1 cellular context compared by ENCODE assay signal in the genomic region with DNA sequence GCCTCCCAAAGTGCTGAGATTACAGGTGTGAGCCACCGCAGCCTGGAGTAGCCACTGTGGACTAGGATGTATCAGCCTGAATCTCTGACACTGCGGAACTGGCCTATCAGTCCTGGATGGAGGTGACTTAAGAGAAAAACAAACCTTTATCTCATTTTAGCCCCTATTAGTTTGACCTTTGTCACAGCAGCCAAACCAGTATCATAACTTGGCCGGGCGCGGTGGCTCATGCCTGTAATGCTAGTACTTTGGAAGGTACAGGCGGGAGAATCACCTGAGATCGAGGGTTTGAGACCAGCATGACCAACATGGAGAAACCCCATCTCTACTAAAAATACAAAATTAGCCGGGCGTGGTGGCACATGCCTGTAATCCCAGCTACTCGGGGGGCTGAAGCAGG.
TF ChIP-seq lines count a peak whose summit lies in the region.

No MANE protein-coding gene starts in this region.

TF ChIP-seq in HepG2, 621 proteins besides CTCF, POLR2A, EP300 and RAD21 (continued from another document):
- TF ChIP-seq, protein P1, sequence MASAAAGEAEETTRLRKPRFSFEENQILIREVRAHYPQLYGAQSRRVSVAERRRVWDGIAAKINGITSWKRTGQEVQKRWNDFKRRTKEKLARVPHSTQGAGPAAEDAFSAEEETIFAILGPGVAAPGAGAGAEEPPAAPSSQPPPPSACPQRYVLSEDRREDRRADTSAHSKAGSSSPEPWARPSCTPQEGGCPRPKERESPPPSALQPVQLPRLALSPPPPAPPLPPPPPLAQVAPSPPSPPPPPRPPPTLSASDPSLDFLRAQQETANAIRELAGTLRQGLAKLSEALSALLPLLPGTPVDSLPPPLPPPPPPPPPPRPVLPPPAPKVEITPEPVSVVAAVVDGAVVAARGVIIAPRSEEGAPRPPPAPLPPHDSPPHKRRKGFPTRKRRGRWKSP (CRISPR knock-in tag; IDR thresholded peaks at IDR 0.05), result no peak
- TF ChIP-seq ZNF292 (CRISPR knock-in tag; IDR thresholded peaks at IDR 0.05; ENCODE audit: borderline replicate concordance, low read depth) (peak; percentile 65; the same call in 1 of the 2 replicates), GLMP (CRISPR knock-in tag; IDR thresholded peaks at IDR 0.05; ENCODE audit: borderline replicate concordance) (no peak), ZNF614 (CRISPR knock-in tag; IDR thresholded peaks at IDR 0.05; ENCODE audit: borderline replicate concordance) (0 out of 2 replicates have a peak, but pooled peaks have one; percentile 15), PPARG (CRISPR knock-in tag; conservative IDR thresholded peaks at IDR 0.05) (peak; percentile 88), FOXP1 (IDR thresholded peaks at IDR 0.05) (no peak), FOXP1 (CRISPR knock-in tag; IDR thresholded peaks at IDR 0.05) (0 out of 2 replicates have a peak, but pooled peaks have one; percentile 22), ZFX (CRISPR knock-in tag; IDR thresholded peaks at IDR 0.05; ENCODE audit: low read depth) (peak; percentile 23; the same call in 1 of the 2 replicates), ZNF510 (CRISPR knock-in tag; IDR thresholded peaks at IDR 0.05; ENCODE audit: low read depth) (0 out of 2 replicates have a peak, but pooled peaks have one; percentile 33), LCORL (IDR thresholded peaks at IDR 0.05) (no peak), LCORL (CRISPR knock-in tag; IDR thresholded peaks at IDR 0.05) (no peak), HDAC2 (CRISPR knock-in tag; IDR thresholded peaks at IDR 0.05) (peak; percentile 69; the same call in 1 of the 2 replicates), RARA (CRISPR knock-in tag; IDR thresholded peaks at IDR 0.05) (peak; percentile 47; the same call in 1 of the 2 replicates), KLF12 (CRISPR knock-in tag; IDR thresholded peaks at IDR 0.05; ENCODE audit: borderline replicate concordance) (no peak), MIXL1 (CRISPR knock-in tag; IDR thresholded peaks at IDR 0.05) (peak; percentile 50; the same call in 1 of the 2 replicates), SAP130 (CRISPR knock-in tag; IDR thresholded peaks at IDR 0.05; ENCODE audit: low read depth) (peak; percentile 43), ZNF18 (CRISPR knock-in tag; IDR thresholded peaks at IDR 0.05; ENCODE audit: insufficient replicate concordance) (peak; percentile 58), SRY (CRISPR knock-in tag; IDR thresholded peaks at IDR 0.05) (peak; percentile 31; the same call in 1 of the 2 replicates), ZSCAN29 (CRISPR knock-in tag; conservative IDR thresholded peaks at IDR 0.05) (0 out of 2 replicates have a peak, but pooled peaks have one; percentile 27), NCOA2 (CRISPR knock-in tag; IDR thresholded peaks at IDR 0.05) (peak; percentile 37; the same call in 1 of the 2 replicates), FOXJ3 (CRISPR knock-in tag; IDR thresholded peaks at IDR 0.05; ENCODE audit: borderline replicate concordance) (0 out of 2 replicates have a peak, but pooled peaks have one; percentile 13), MIER2 (CRISPR knock-in tag; IDR thresholded peaks at IDR 0.05) (0 out of 2 replicates have a peak, but pooled peaks have one; percentile 38), ZNF782 (CRISPR knock-in tag; IDR thresholded peaks at IDR 0.05; ENCODE audit: borderline replicate concordance) (0 out of 2 replicates have a peak, but pooled peaks have one; percentile 51), HNF4A (CRISPR knock-in tag; IDR thresholded peaks at IDR 0.05) (peak; percentile 73), HMG20A (CRISPR knock-in tag; IDR thresholded peaks at IDR 0.05; ENCODE audit: borderline replicate concordance) (peak; percentile 20; the same call in 1 of the 2 replicates), ZNF460 (CRISPR knock-in tag; IDR thresholded peaks at IDR 0.05; ENCODE audit: borderline replicate concordance) (peak; percentile 88; the same call in 1 of the 2 replicates), CCAR2 (optimal IDR thresholded peaks at IDR 0.05; ENCODE audit: low read depth, low read length) (no peak), JARID2 (CRISPR knock-in tag; IDR thresholded peaks at IDR 0.05; ENCODE audit: insufficient replicate concordance) (no peak), SOX6 (IDR thresholded peaks at IDR 0.05) (no peak), SOX6 (CRISPR knock-in tag; IDR thresholded peaks at IDR 0.05) (peak; percentile 67), GATAD2A (CRISPR knock-in tag; IDR thresholded peaks at IDR 0.05) (0 out of 2 replicates have a peak, but pooled peaks have one; percentile 11), ZNF788 (CRISPR knock-in tag; IDR thresholded peaks at IDR 0.05; ENCODE audit: borderline replicate concordance) (0 out of 2 replicates have a peak, but pooled peaks have one; percentile 37), ZMYM3 (CRISPR knock-in tag; IDR thresholded peaks at IDR 0.05) (peak; percentile 63), BCL6 (CRISPR knock-in tag; IDR thresholded peaks at IDR 0.05) (peak; percentile 27; the same call in 1 of the 2 replicates), NR2F2 (IDR thresholded peaks at IDR 0.05; ENCODE audit: borderline replicate concordance, low read depth) (peak; percentile 80; the same call in 1 of the 2 replicates), DPF2 (CRISPR knock-in tag; IDR thresholded peaks at IDR 0.05; ENCODE audit: borderline replicate concordance, low read depth) (peak; percentile 78), SMYD3 (CRISPR knock-in tag; IDR thresholded peaks at IDR 0.05) (no peak), RCOR2 (CRISPR knock-in tag; IDR thresholded peaks at IDR 0.05) (peak; percentile 67; the same call in 1 of the 2 replicates), ZNF609 (CRISPR knock-in tag; IDR thresholded peaks at IDR 0.05; ENCODE audit: borderline replicate concordance) (peak; percentile 44; the same call in 1 of the 2 replicates), ZNF138 (CRISPR knock-in tag; IDR thresholded peaks at IDR 0.05; ENCODE audit: low read depth) (no peak), ZNF12 (CRISPR knock-in tag; IDR thresholded peaks at IDR 0.05) (peak; percentile 88)
- TF ChIP-seq, protein P2, sequence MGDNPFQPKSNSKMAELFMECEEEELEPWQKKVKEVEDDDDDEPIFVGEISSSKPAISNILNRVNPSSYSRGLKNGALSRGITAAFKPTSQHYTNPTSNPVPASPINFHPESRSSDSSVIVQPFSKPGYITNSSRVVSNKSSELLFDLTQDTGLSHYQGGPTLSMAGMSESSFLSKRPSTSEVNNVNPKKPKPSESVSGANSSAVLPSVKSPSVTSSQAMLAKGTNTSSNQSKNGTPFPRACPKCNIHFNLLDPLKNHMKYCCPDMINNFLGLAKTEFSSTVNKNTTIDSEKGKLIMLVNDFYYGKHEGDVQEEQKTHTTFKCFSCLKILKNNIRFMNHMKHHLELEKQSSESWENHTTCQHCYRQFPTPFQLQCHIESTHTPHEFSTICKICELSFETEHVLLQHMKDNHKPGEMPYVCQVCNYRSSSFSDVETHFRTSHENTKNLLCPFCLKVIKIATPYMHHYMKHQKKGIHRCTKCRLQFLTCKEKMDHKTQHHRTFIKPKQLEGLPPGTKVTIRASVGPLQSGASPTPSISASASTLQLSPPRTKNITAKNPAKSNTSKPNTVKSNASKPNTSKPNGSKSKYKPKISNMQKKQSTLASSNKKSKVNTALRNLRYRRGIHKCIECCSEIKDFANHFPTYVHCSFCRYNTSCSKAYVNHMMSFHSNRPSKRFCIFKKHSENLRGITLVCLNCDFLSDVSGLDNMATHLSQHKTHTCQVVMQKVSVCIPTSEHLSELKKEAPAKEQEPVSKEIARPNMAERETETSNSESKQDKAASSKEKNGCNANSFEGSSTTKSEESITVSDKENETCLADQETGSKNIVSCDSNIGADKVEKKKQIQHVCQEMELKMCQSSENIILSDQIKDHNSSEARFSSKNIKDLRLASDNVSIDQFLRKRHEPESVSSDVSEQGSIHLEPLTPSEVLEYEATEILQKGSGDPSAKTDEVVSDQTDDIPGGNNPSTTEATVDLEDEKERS (CRISPR knock-in tag; IDR thresholded peaks at IDR 0.05), result 0 out of 2 replicates have a peak, but pooled peaks have one; percentile 60
- TF ChIP-seq, protein P3, sequence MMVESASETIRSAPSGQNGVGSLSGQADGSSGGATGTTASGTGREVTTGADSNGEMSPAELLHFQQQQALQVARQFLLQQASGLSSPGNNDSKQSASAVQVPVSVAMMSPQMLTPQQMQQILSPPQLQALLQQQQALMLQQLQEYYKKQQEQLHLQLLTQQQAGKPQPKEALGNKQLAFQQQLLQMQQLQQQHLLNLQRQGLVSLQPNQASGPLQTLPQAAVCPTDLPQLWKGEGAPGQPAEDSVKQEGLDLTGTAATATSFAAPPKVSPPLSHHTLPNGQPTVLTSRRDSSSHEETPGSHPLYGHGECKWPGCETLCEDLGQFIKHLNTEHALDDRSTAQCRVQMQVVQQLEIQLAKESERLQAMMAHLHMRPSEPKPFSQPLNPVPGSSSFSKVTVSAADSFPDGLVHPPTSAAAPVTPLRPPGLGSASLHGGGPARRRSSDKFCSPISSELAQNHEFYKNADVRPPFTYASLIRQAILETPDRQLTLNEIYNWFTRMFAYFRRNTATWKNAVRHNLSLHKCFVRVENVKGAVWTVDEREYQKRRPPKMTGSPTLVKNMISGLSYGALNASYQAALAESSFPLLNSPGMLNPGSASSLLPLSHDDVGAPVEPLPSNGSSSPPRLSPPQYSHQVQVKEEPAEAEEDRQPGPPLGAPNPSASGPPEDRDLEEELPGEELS (CRISPR knock-in tag; IDR thresholded peaks at IDR 0.05), result peak; percentile 31; the same call in 1 of the 2 replicates
- TF ChIP-seq, protein P4, sequence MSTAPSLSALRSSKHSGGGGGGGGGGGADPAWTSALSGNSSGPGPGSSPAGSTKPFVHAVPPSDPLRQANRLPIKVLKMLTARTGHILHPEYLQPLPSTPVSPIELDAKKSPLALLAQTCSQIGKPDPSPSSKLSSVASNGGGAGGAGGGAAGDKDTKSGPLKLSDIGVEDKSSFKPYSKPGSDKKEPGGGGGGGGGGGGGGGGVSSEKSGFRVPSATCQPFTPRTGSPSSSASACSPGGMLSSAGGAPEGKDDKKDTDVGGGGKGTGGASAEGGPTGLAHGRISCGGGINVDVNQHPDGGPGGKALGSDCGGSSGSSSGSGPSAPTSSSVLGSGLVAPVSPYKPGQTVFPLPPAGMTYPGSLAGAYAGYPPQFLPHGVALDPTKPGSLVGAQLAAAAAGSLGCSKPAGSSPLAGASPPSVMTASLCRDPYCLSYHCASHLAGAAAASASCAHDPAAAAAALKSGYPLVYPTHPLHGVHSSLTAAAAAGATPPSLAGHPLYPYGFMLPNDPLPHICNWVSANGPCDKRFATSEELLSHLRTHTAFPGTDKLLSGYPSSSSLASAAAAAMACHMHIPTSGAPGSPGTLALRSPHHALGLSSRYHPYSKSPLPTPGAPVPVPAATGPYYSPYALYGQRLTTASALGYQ (CRISPR knock-in tag; IDR thresholded peaks at IDR 0.05), result 0 out of 2 replicates have a peak, but pooled peaks have one; percentile 25
